In the genomic region with DNA sequence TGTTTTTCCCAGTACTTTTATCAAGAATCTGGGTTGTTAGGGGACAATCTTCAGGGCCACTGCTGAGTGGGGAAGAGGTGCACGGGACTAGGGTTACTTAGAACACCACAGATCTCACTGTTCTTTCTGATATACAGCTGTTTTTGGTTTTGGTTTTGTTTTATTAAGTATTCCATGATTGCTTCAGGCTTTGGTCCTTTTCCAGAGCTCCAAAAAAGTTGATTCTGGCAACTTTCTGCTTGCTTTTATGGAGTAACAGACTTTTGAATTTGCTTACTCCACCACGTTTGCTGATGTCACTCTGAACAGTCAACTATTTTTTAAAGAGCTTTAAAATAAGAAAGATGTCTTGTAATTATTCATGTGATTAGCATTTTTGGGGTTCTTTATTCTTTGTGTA, we compare ENCODE assay signal across 21 cellular contexts.
"Had no signal": no experiment of that assay in that cellular context is flagged by ENCODE, and none has a peak within 500 bp of the region (broad histone marks: within the 10 kb centered on the region; RNA-seq: fewer than 3 reads in every experiment).

No MANE protein-coding gene starts in this region.

- H3K27ac Mint-ChIP-seq: naive thymus-derived CD8-positive, alpha-beta T cell; stimulated activated naive B cell treated with anti-CD40 and anti-IgM and Interleukin-4, amounts not matched to agents 10 μg/mL and 1 μg/mL and 100 μg/mL, for 72 hours; stimulated activated naive CD8-positive, alpha-beta T cell treated with anti-CD3 and anti-CD28 coated beads, Interleukin-15, amount 100 ng/mL, for 72 hours had no signal

- DNase-seq: cerebellar nuclear complex; dorsolateral prefrontal cortex; effector CD8-positive, alpha-beta T cell; gastrocnemius medialis; heart right ventricle; hypothalamus; kidney glomerular epithelial cell; naive thymus-derived CD8-positive, alpha-beta T cell; psoas muscle; sigmoid colon; small intestine; stimulated activated CD4-positive, alpha-beta T cell treated with anti-CD3 and anti-CD28 coated beads, Interleukin-4, amount 100 ng/mL, for 1 hour; stimulated activated naive B cell treated with anti-CD40 and anti-IgM and Interleukin-4, amounts not matched to agents 10 μg/mL and 1 μg/mL and 100 μg/mL, for 72 hours; stimulated activated naive CD8-positive, alpha-beta T cell treated with anti-CD3 and anti-CD28 coated beads, Interleukin-15, amount 100 ng/mL, for 72 hours; testis; upper lobe of right lung had no signal

- ATAC-seq: esophagus mucosa; gastrocnemius medialis; heart right ventricle; naive thymus-derived CD8-positive, alpha-beta T cell; psoas muscle; stimulated activated naive B cell treated with anti-CD40 and anti-IgM and Interleukin-4, amounts not matched to agents 10 μg/mL and 1 μg/mL and 100 μg/mL, for 72 hours; stimulated activated naive CD8-positive, alpha-beta T cell treated with anti-CD3 and anti-CD28 coated beads, Interleukin-15, amount 100 ng/mL, for 72 hours; upper lobe of right lung had no signal

- H3K27me3 ChIP-seq: dorsolateral prefrontal cortex, gastrocnemius medialis, heart right ventricle, neutrophil, sigmoid colon, testis, tibial nerve, upper lobe of right lung, vagina had no signal

- H3K4me3 Mint-ChIP-seq: naive thymus-derived CD8-positive, alpha-beta T cell; stimulated activated naive B cell treated with anti-CD40 and anti-IgM and Interleukin-4, amounts not matched to agents 10 μg/mL and 1 μg/mL and 100 μg/mL, for 72 hours; stimulated activated naive CD8-positive, alpha-beta T cell treated with anti-CD3 and anti-CD28 coated beads, Interleukin-15, amount 100 ng/mL, for 72 hours had no signal

- H3K27ac ChIP-seq: coronary artery, dorsolateral prefrontal cortex, gastrocnemius medialis, heart right ventricle, neutrophil, psoas muscle, sigmoid colon, testis, tibial nerve, upper lobe of right lung, vagina had no signal

- H3K4me3 ChIP-seq: coronary artery, dorsolateral prefrontal cortex, gastrocnemius medialis, heart right ventricle, psoas muscle, sigmoid colon, testis, tibial nerve, upper lobe of right lung, vagina had no signal

- H3K9me3 ChIP-seq: gastrocnemius medialis, neutrophil, psoas muscle, sigmoid colon, testis, tibial nerve, upper lobe of right lung, vagina had no signal

- H3K4me1 Mint-ChIP-seq: naive thymus-derived CD8-positive, alpha-beta T cell; stimulated activated naive B cell treated with anti-CD40 and anti-IgM and Interleukin-4, amounts not matched to agents 10 μg/mL and 1 μg/mL and 100 μg/mL, for 72 hours; stimulated activated naive CD8-positive, alpha-beta T cell treated with anti-CD3 and anti-CD28 coated beads, Interleukin-15, amount 100 ng/mL, for 72 hours had no signal

- H3K36me3 ChIP-seq: gastrocnemius medialis, heart right ventricle, neutrophil, sigmoid colon, tibial nerve, upper lobe of right lung, vagina had no signal

- H3K36me3 Mint-ChIP-seq: naive thymus-derived CD8-positive, alpha-beta T cell; stimulated activated naive B cell treated with anti-CD40 and anti-IgM and Interleukin-4, amounts not matched to agents 10 μg/mL and 1 μg/mL and 100 μg/mL, for 72 hours had no signal

- H3K27me3 Mint-ChIP-seq: naive thymus-derived CD8-positive, alpha-beta T cell; stimulated activated naive B cell treated with anti-CD40 and anti-IgM and Interleukin-4, amounts not matched to agents 10 μg/mL and 1 μg/mL and 100 μg/mL, for 72 hours; stimulated activated naive CD8-positive, alpha-beta T cell treated with anti-CD3 and anti-CD28 coated beads, Interleukin-15, amount 100 ng/mL, for 72 hours had no signal

- H3K4me1 ChIP-seq: gastrocnemius medialis, heart right ventricle, psoas muscle, sigmoid colon, testis, tibial nerve, upper lobe of right lung, vagina had no signal
